8 cellular contexts compared by ENCODE assay signal in genomic region chr15:69666441-69666882, GRCh38.
DNase-seq lines count a peak whose midpoint lies in the region; ATAC-seq and TF ChIP-seq lines count a peak whose summit lies in the region.

No MANE protein-coding gene starts in this region.

- intact Hi-C loops in OCI-LY7 (cut with micrococcal nuclease; ENCODE audit: unreplicated experiment) = no loop called here
- intact Hi-C loops in Right ventricle myocardium superior (cut with DNase I) = no loop called here
- intact Hi-C loops in colonic mucosa (cut with DNase I) = no loop called here

- no peaks in the 10 kb centered on the region for H3K27me3 ChIP-seq in colonic mucosa

- H3K9me2 ChIP-seq in OCI-LY7 (ENCODE audit: insufficient read depth, low read length) = no peaks in the 10 kb centered on the region

- peaks cover 56% of the 10 kb centered on the region for H3K4me1 Mint-ChIP-seq in stimulated activated naive CD8-positive, alpha-beta T cell treated with anti-CD3 and anti-CD28 coated beads, Interleukin-15, amount 100 ng/mL, for 72 hours

- POLR2A ChIA-PET in OCI-LY7 (lab: Charles Lee) = interaction anchor here (0.9 kb wide), 1 partner anchor 586 kb away, joined by 3 read pairs; no protein-coding TSS in a partner anchor

- no TSS peak for BruUV-seq in OCI-LY7 (replicated peaks; lab: Mats Ljungman, UMichigan)

- H3K79me2 ChIP-seq in OCI-LY7 (ENCODE audit: insufficient read depth, low read depth, low read length) = no peaks in the 10 kb centered on the region

- H3K4me3 ChIP-seq in OCI-LY7 (ENCODE audit: low read depth, low read length, poor library complexity, severe bottlenecking) (no peak overlapping the region), colonic mucosa (no peak overlapping the region)

- H2AFZ ChIP-seq in OCI-LY7 (ENCODE audit: low read length) = no peak overlapping the region

- H3K9me3 ChIP-seq in OCI-LY7 (ENCODE audit: low read length) (no peaks in the 10 kb centered on the region), colonic mucosa (no peaks in the 10 kb centered on the region)

- peak overlapping the region in 1 of 2 donors; percentile 21 for H3K4me3 Mint-ChIP-seq in stimulated activated naive CD8-positive, alpha-beta T cell treated with anti-CD3 and anti-CD28 coated beads, Interleukin-15, amount 100 ng/mL, for 72 hours

- H3K27ac ChIP-seq in OCI-LY7 (ENCODE audit: low read depth, low read length, poor library complexity, severe bottlenecking) = no peak overlapping the region
- H3K27ac ChIP-seq in colonic mucosa = no peak overlapping the region

- CTCF ChIA-PET in OCI-LY7 (lab: Charles Lee; ENCODE audit: unreplicated experiment) = no interaction called here

- no peak for TF ChIP-seq CTCF in OCI-LY7 (conservative IDR thresholded peaks at IDR 0.05; ENCODE audit: low read length)
- no peak for TF ChIP-seq CTCF in colonic mucosa (IDR thresholded peaks at IDR 0.05)

- ATAC-seq in Right ventricle myocardium superior (ENCODE audit: poor library complexity) (peak; percentile 62), GM19467 (IDR thresholded peaks at IDR 0.05; ENCODE audit: unreplicated experiment) (no peak)
- peak; percentile 18 for ATAC-seq in stimulated activated naive CD8-positive, alpha-beta T cell treated with anti-CD3 and anti-CD28 coated beads, Interleukin-15, amount 100 ng/mL, for 72 hours

- peak overlapping the region in 1 of 2 donors; percentile 84 for H3K27ac Mint-ChIP-seq in stimulated activated naive CD8-positive, alpha-beta T cell treated with anti-CD3 and anti-CD28 coated beads, Interleukin-15, amount 100 ng/mL, for 72 hours

- H3K27me3 Mint-ChIP-seq in stimulated activated naive CD8-positive, alpha-beta T cell treated with anti-CD3 and anti-CD28 coated beads, Interleukin-15, amount 100 ng/mL, for 72 hours = no peaks in the 10 kb centered on the region

- H3K9ac ChIP-seq in colonic mucosa (ENCODE audit: low read depth in 2 of 2, low read length in 2 of 2) = peak overlapping the region in 1 of 2 donors; percentile 19

- no peaks in the 10 kb centered on the region for H4K20me1 ChIP-seq in OCI-LY7 (ENCODE audit: insufficient read depth, low read length)

- peak overlapping the region; percentile 35 for H3K4me2 ChIP-seq in OCI-LY7 (ENCODE audit: low read length)

- no peaks in the 10 kb centered on the region for H3K36me3 ChIP-seq in OCI-LY7 (ENCODE audit: insufficient read depth, low read length)
- H3K36me3 ChIP-seq in colonic mucosa = no peaks in the 10 kb centered on the region

- peaks cover 13% of the 10 kb centered on the region for H3K4me1 ChIP-seq in OCI-LY7 (ENCODE audit: insufficient read depth, low read length, poor library complexity, severe bottlenecking)
- H3K4me1 ChIP-seq in colonic mucosa = no peaks in the 10 kb centered on the region

- no peaks in the 10 kb centered on the region for H3K9me3 Mint-ChIP-seq in stimulated activated naive CD8-positive, alpha-beta T cell treated with anti-CD3 and anti-CD28 coated beads, Interleukin-15, amount 100 ng/mL, for 72 hours

- peak; percentile 27 for DNase-seq in activated T-cell treated with anti-CD3 and anti-CD28 coated beads for 48 hours (ENCODE audit: low read depth)
- no peak for DNase-seq in activated T-cell treated with anti-CD3 and anti-CD28 coated beads, Interleukin-2, amount 50 U/mL, for 1 hour
- DNase-seq in OCI-LY7 (ENCODE audit: low spot score) = no peak
- no peak for DNase-seq in Right ventricle myocardium superior
- DNase-seq in stimulated activated naive CD8-positive, alpha-beta T cell treated with anti-CD3 and anti-CD28 coated beads, Interleukin-15, amount 100 ng/mL, for 72 hours = peak in 1 of 2 donors; percentile 21
- no peak for DNase-seq in colonic mucosa
- DNase-seq in NCI-H2081 treated with DMSO at 0.1 percent for 48 hours (lab: John Stamatoyannopoulos, UW) = no peak
